8 cellular contexts compared by ENCODE assay signal in the genomic region with DNA sequence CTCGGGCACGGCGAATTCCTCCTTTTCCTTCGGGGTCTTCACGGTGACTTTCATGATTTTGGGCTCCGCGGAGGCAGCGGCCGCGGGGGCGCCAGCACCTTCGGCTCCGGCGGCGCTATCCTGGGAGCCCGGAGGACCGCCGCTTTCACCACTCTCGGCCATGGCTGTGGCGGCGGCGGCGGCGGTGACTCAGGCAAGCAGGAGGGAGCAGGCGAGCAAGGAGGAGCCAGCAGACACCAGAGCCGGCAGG. TPM values are rescaled to one million over a fixed set of nuclear protein-coding genes. Genes with fewer than 3 reads are reported as not detected.
DNase-seq lines count a peak whose midpoint lies in the region; ATAC-seq, FAIRE-seq and TF ChIP-seq lines count a peak whose summit lies in the region.

No MANE protein-coding gene starts in this region.

- peak in 2 of 56 donors; percentile 7 to 9 for TF ChIP-seq CTCF in dorsolateral prefrontal cortex (IDR thresholded peaks at IDR 0.05 in 54 of 56, conservative IDR thresholded peaks at IDR 0.05 in 2 of 56; ENCODE audit: low read depth in 1 of 56, partially characterized antibody in 56 of 56)

- H3K4me1 ChIP-seq in BLaER1, result peaks cover 23% of the 10 kb centered on the region
- no peaks in the 10 kb centered on the region for H3K4me1 ChIP-seq in mucosa of stomach (ENCODE audit: control insufficient read depth, insufficient read depth, low read length)
- peaks cover 4% of the 10 kb centered on the region for H3K4me1 ChIP-seq in thymus (ENCODE audit: control insufficient read depth, insufficient read depth, low read length)

- H3K36me3 Mint-ChIP-seq in T-cell, result peaks cover 12% of the 10 kb centered on the region

- H3K9me3 Mint-ChIP-seq in T-cell, result no peaks in the 10 kb centered on the region

- H3K4me2 ChIP-seq in BLaER1, result peak overlapping the region; percentile 90

- intact Hi-C loops in dorsolateral prefrontal cortex (cut with DNase I), result loop anchor here (5.0 to 10.0 kb wide), 4 partner anchors 85 to 275 kb away; a partner anchor contains a TSS

- H3K4me1 Mint-ChIP-seq in T-cell, result peaks cover 52 to 54% (median 52%) of the 10 kb centered on the region in 3 donors

- peak overlapping the region; percentile 86 to 99 (median 95) for H3K4me3 Mint-ChIP-seq in T-cell

- peak overlapping the region; percentile 98 for H3K9ac ChIP-seq in BLaER1
- peak overlapping the region; percentile 97 for H3K9ac ChIP-seq in mucosa of stomach (ENCODE audit: low read length)

- H3K36me3 ChIP-seq in BLaER1, result peaks cover 12% of the 10 kb centered on the region; the same call in 1 of the 2 replicates
- no peaks in the 10 kb centered on the region for H3K36me3 ChIP-seq in mucosa of stomach (ENCODE audit: control insufficient read depth, insufficient read depth, low read length)
- no peaks in the 10 kb centered on the region for H3K36me3 ChIP-seq in thymus (ENCODE audit: control insufficient read depth, insufficient read depth)

- H3K4me3 ChIP-seq in BLaER1 (peak overlapping the region; percentile 98), dorsolateral prefrontal cortex (peak overlapping the region; percentile 68 to 100 (median 98)), mucosa of stomach (ENCODE audit: low read length) (peak overlapping the region; percentile 95), thymus (ENCODE audit: low read length) (peak overlapping the region; percentile 75)

- POLR2A ChIA-PET in T-cell (lab: Charles Lee), result interaction anchor here in 1 of 2 donors (0.5 to 1.8 kb wide), 8 partner anchors 9 to 271 kb away, joined by 3 to 7 read pairs (median 4); no protein-coding TSS in a partner anchor

- peaks cover 11% of the 10 kb centered on the region; the same call in 1 of the 2 replicates for H3K9me3 ChIP-seq in BLaER1
- H3K9me3 ChIP-seq in mucosa of stomach (ENCODE audit: control insufficient read depth, low read length), result no peaks in the 10 kb centered on the region
- no peaks in the 10 kb centered on the region for H3K9me3 ChIP-seq in thymus (ENCODE audit: control insufficient read depth)

- peak overlapping the region; percentile 98 for H3K27ac ChIP-seq in BLaER1
- H3K27ac ChIP-seq in dorsolateral prefrontal cortex, result peak overlapping the region; percentile 94 to 100 (median 100)
- peak overlapping the region; percentile 99 for H3K27ac ChIP-seq in thymus (ENCODE audit: low read depth)

- CTCF ChIA-PET in T-cell (lab: Charles Lee), result interaction anchor here (0.7 to 2.1 kb wide), 5 partner anchors 12 to 51 kb away, joined by 3 to 8 read pairs (median 3); no protein-coding TSS in a partner anchor

- H3K27me3 ChIP-seq in BLaER1 (no peaks in the 10 kb centered on the region), dorsolateral prefrontal cortex (no peaks in the 10 kb centered on the region), mucosa of stomach (ENCODE audit: control insufficient read depth, insufficient read depth, low read length) (no peaks in the 10 kb centered on the region), thymus (ENCODE audit: control insufficient read depth, insufficient read depth) (no peaks in the 10 kb centered on the region)

- FAIRE-seq in GM19239 (lab: Jason Lieb, UNC), result no peak

- ATAC-seq in HG03280 (IDR thresholded peaks at IDR 0.05; ENCODE audit: unreplicated experiment) (peak; percentile 39), T-cell (replicated peaks in 1 of 4) (peak in 3 of 4 experiments; percentile 60 to 65 (median 63))

- WGBS in thymus, result under 1% methylated on average over 26 of the region's 26 CpGs

- DNase-seq in GM19239 (ENCODE audit: insufficient read length, low spot score) (peak; percentile 17), T-cell (no peak), dorsolateral prefrontal cortex (no peak), germinal center (ENCODE audit: low spot score) (no peak)

- H3K27ac Mint-ChIP-seq in T-cell, result peak overlapping the region; percentile 96 to 99

- H3K27me3 Mint-ChIP-seq in T-cell, result no peaks in the 10 kb centered on the region

- peaks cover 50% of the 10 kb centered on the region for H4K20me1 ChIP-seq in BLaER1

RNA-seq across cellular contexts. Expression of a gene that starts 0.3 kb away (rescaled TPM):
- total RNA-seq in T-cell, result 100 to 1,000 TPM in 4 of 5 donors, 10 to 100 TPM in 1; 98.1 to 141 (median 105) TPM
- 100 to 1,000 TPM; 109 to 237 (median 183) TPM for total RNA-seq in dorsolateral prefrontal cortex
- polyA plus RNA-seq in thymus, result 52.0 TPM
